ENCODE assay signal across 9 cellular contexts in genomic region chr2:203018181-203018580, GRCh38. TPM values are rescaled to one million over a fixed set of nuclear protein-coding genes. Genes with fewer than 3 reads are reported as not detected.
A peak's percentile ranks its signal among the peaks of the same experiment; 100 is the strongest.
DNase-seq lines count a peak whose midpoint lies in the region; ATAC-seq, FAIRE-seq and TF ChIP-seq lines count a peak whose summit lies in the region.
"Had no signal": no experiment of that assay in that cellular context is flagged by ENCODE, and none has a peak within 500 bp of the region (broad histone marks: within the 10 kb centered on the region; RNA-seq: fewer than 3 reads in every experiment).

No MANE protein-coding gene starts in this region.

- no peak for TF ChIP-seq EP300 in gastroesophageal sphincter (IDR thresholded peaks at IDR 0.05)

- H3K4me1 ChIP-seq in gastroesophageal sphincter (peaks cover 0 to 84% (median 4%) of the 10 kb centered on the region in 3 donors), skeletal muscle tissue (ENCODE audit: control insufficient read depth in 3 of 3, insufficient read depth in 3 of 3, low read length in 3 of 3) (peaks cover 5 to 22% (median 10%) of the 10 kb centered on the region in 3 donors)

- CTCF ChIA-PET in activated CD8-positive, alpha-beta T cell treated with anti-CD3 and anti-CD28 coated beads for 36 hours (lab: Charles Lee) = no interaction called here

- no peaks in the 10 kb centered on the region for H3K36me3 ChIP-seq in gastroesophageal sphincter
- H3K36me3 ChIP-seq in skeletal muscle tissue (ENCODE audit: control insufficient read depth in 3 of 3, insufficient read depth in 3 of 3, low read length in 3 of 3) = no peaks in the 10 kb centered on the region

- peak; percentile 6 for FAIRE-seq in H54 (lab: Jason Lieb, UNC)

- H3K9me3 Mint-ChIP-seq in activated CD8-positive, alpha-beta T cell treated with anti-CD3 and anti-CD28 coated beads for 36 hours = no peaks in the 10 kb centered on the region

- ATAC-seq in activated CD8-positive, alpha-beta T cell treated with anti-CD3 and anti-CD28 coated beads for 36 hours = no peak
- ATAC-seq in gastroesophageal sphincter = no peak
- ATAC-seq in HG03095 (IDR thresholded peaks at IDR 0.05; ENCODE audit: unreplicated experiment) = no peak
- ATAC-seq in HG03469 (IDR thresholded peaks at IDR 0.05; ENCODE audit: unreplicated experiment) = no peak
- ATAC-seq in GM21447 (IDR thresholded peaks at IDR 0.05; ENCODE audit: unreplicated experiment) = no peak

- no peak for TF ChIP-seq CTCF in activated CD8-positive, alpha-beta T cell treated with anti-CD3 and anti-CD28 coated beads for 36 hours (IDR thresholded peaks at IDR 0.05)
- TF ChIP-seq CTCF in gastroesophageal sphincter (IDR thresholded peaks at IDR 0.05) = no peak

- peak overlapping the region; percentile 4 to 62 (median 45) for H3K9ac ChIP-seq in skeletal muscle tissue (ENCODE audit: low read depth in 1 of 3, low read length in 3 of 3)

- H3K27me3 Mint-ChIP-seq in activated CD8-positive, alpha-beta T cell treated with anti-CD3 and anti-CD28 coated beads for 36 hours = no peaks in the 10 kb centered on the region

- peak overlapping the region; percentile 11 for H3K4me3 Mint-ChIP-seq in activated CD8-positive, alpha-beta T cell treated with anti-CD3 and anti-CD28 coated beads for 36 hours

- POLR2A ChIA-PET in activated CD8-positive, alpha-beta T cell treated with anti-CD3 and anti-CD28 coated beads for 36 hours (lab: Charles Lee) = interaction anchor here (0.6 to 0.8 kb wide), 3 partner anchors 633 to 945 kb away, joined by 3 read pairs; no protein-coding TSS in a partner anchor

- DNase-seq in H54 (ENCODE audit: insufficient read length, low spot score) = no peak
- DNase-seq in activated CD8-positive, alpha-beta T cell treated with anti-CD3 and anti-CD28 coated beads for 36 hours = no peak
- no peak for DNase-seq in hepatic stellate cell (ENCODE audit: low spot score)
- DNase-seq: NCI-H524 treated with DMSO at 0.1 percent for 48 hours had no signal

- no peak for TF ChIP-seq POLR2A in H54 (IDR thresholded peaks at IDR 0.05; ENCODE audit: low read depth, low read length)
- TF ChIP-seq POLR2A in gastroesophageal sphincter (IDR thresholded peaks at IDR 0.05) = no peak

- H3K9me3 ChIP-seq in gastroesophageal sphincter = no peaks in the 10 kb centered on the region
- no peaks in the 10 kb centered on the region for H3K9me3 ChIP-seq in skeletal muscle tissue (ENCODE audit: control insufficient read depth in 3 of 3, low read length in 3 of 3)

- H3K4me3 ChIP-seq in gastroesophageal sphincter (peak overlapping the region; percentile 28 to 90), skeletal muscle tissue (ENCODE audit: low read length in 3 of 3) (peak overlapping the region in 2 of 3 donors; percentile 4 to 62)

- intact Hi-C loops in activated CD8-positive, alpha-beta T cell treated with anti-CD3 and anti-CD28 coated beads for 36 hours (cut with micrococcal nuclease) = no loop called here

- no peak overlapping the region for H3K27ac Mint-ChIP-seq in activated CD8-positive, alpha-beta T cell treated with anti-CD3 and anti-CD28 coated beads for 36 hours

- H3K27me3 ChIP-seq in gastroesophageal sphincter = no peaks in the 10 kb centered on the region
- no peaks in the 10 kb centered on the region for H3K27me3 ChIP-seq in skeletal muscle tissue (ENCODE audit: control insufficient read depth in 3 of 3, insufficient read depth in 3 of 3, low read length in 3 of 3)

- H3K27ac ChIP-seq in gastroesophageal sphincter = peak overlapping the region in 2 of 4 donors; percentile 42 to 96
- H3K27ac ChIP-seq in skeletal muscle tissue (ENCODE audit: low read depth, low read length) = no peak overlapping the region

- WGBS in gastroesophageal sphincter (ENCODE audit: low coverage in 1 of 2), 2 donors = 7 to 11% methylated on average over 1 of the region's 1 CpG

- peaks cover 37% of the 10 kb centered on the region for H3K4me1 Mint-ChIP-seq in activated CD8-positive, alpha-beta T cell treated with anti-CD3 and anti-CD28 coated beads for 36 hours (ENCODE audit: low read depth)

- H3K36me3 Mint-ChIP-seq in activated CD8-positive, alpha-beta T cell treated with anti-CD3 and anti-CD28 coated beads for 36 hours (ENCODE audit: low read depth) = peaks cover 2% of the 10 kb centered on the region

RNA-seq across cellular contexts. Expression of gene NBEAL1, which starts 3.5 kb away (rescaled TPM):
- total RNA-seq in activated CD8-positive, alpha-beta T cell treated with anti-CD3 and anti-CD28 coated beads for 36 hours = 10 to 100 TPM; 11.8 to 16.4 TPM
- total RNA-seq in gastroesophageal sphincter (10 to 100 TPM; 20.8 to 53.1 (median 34.0) TPM), skeletal muscle tissue (29.2 TPM)
